Comparison of ENCODE assay signal across 1 cellular context in genomic region chr22:24948356-24949202, GRCh38.
A peak's percentile ranks its signal among the peaks of the same experiment; 100 is the strongest.
TF ChIP-seq lines count a peak whose summit lies in the region.

No MANE protein-coding gene starts in this region.

TF ChIP-seq in H1, 55 proteins besides CTCF, POLR2A, EP300 and RAD21:
- TF ChIP-seq RBBP5 (IDR thresholded peaks at IDR 0.05; ENCODE audit: borderline replicate concordance, low read depth, low read length) (no peak), ASH2L (IDR thresholded peaks at IDR 0.05; ENCODE audit: low read length) (no peak), KDM1A (IDR thresholded peaks at IDR 0.05; ENCODE audit: borderline replicate concordance, low read length) (peak; percentile 47; the same call in 1 of the 2 replicates)
